Comparison of ENCODE assay signal across 29 cellular contexts in genomic region chr21:44418876-44419230, GRCh38. TPM values are rescaled to one million over a fixed set of nuclear protein-coding genes. Genes with fewer than 3 reads are reported as not detected.
A peak's percentile ranks its signal among the peaks of the same experiment; 100 is the strongest.
DNase-seq lines count a peak whose midpoint lies in the region; ATAC-seq, FAIRE-seq and TF ChIP-seq lines count a peak whose summit lies in the region.
"Had no signal": no experiment of that assay in that cellular context is flagged by ENCODE, and none has a peak within 500 bp of the region (broad histone marks: within the 10 kb centered on the region; RNA-seq: fewer than 3 reads in every experiment).

No MANE protein-coding gene starts in this region.

- in situ Hi-C loops in K562 (cut with MboI), result no loop called here

- H3K36me3 ChIP-seq in right atrium auricular region (no peaks in the 10 kb centered on the region), K562 (ENCODE audit: control insufficient read depth, insufficient read depth, low read length) (no peaks in the 10 kb centered on the region), kidney (ENCODE audit: control insufficient read depth in 1 of 2, insufficient read depth in 2 of 2, low read length in 2 of 2) (no peaks in the 10 kb centered on the region)

- DNase-seq in Right ventricle myocardium superior (peak; percentile 6), right atrium auricular region (ENCODE audit: low spot score) (no peak), K562 (ENCODE audit: extremely low read depth in 1 of 4, low spot score in 3 of 4) (no peak), kidney (peak; percentile 35), ureter (ENCODE audit: low spot score) (peak; percentile 32), cerebellar cortex (ENCODE audit: low spot score) (no peak), WTC11 (ENCODE audit: low spot score) (no peak)
- DNase-seq: DMS 273 treated with DMSO at 0.1 percent for 48 hours, DMS79, EL, GDM1, GM23248, H9, KG1, MM.1S, NCI-H1694, NCI-H2029 treated with DMSO at 0.1 percent for 48 hours, NCI-H2227 treated with DMSO at 0.1 percent for 48 hours, NCI-H510A, NCI-H69, SIG-M5 had no signal

- H3K4me3 ChIP-seq in right atrium auricular region (no peak overlapping the region), K562 (no peak overlapping the region), kidney (ENCODE audit: low read length in 2 of 2) (no peak overlapping the region)
- H3K4me3 ChIP-seq: A549, GM12878, GM23248, SK-N-MC had no signal

- no TSS peak for BruUV-seq in K562 (replicated peaks; lab: Mats Ljungman, UMichigan)

- H2AFZ ChIP-seq in K562 (ENCODE audit: low read depth, low read length), result no peak overlapping the region
- H2AFZ ChIP-seq: GM23248 had no signal

- no peak overlapping the region for H3K4me2 ChIP-seq in K562 (ENCODE audit: insufficient read depth, low read length)
- H3K4me2 ChIP-seq: A549 had no signal

- POLR2A ChIA-PET in K562 (lab: Yijun Ruan, JAX) (no interaction called here), WTC11 (lab: Charles Lee) (no interaction called here)

- no peak for TF ChIP-seq POLR2A in K562 (conservative IDR thresholded peaks at IDR 0.05)

- no peak overlapping the region for H3K27ac Mint-ChIP-seq in WTC11
- H3K27ac Mint-ChIP-seq: B cell, H9 had no signal

- 2% methylated on average over 8 of the region's 8 CpGs for WGBS in K562 (ENCODE audit: insufficient coverage, low coverage, missing lambda C conversion rate)

- peaks cover 15% of the 10 kb centered on the region for H3K9me3 Mint-ChIP-seq in WTC11
- H3K9me3 Mint-ChIP-seq: CD8-positive, alpha-beta memory T cell had no signal

- no peaks in the 10 kb centered on the region for H3K27me3 Mint-ChIP-seq in WTC11 (ENCODE audit: low read depth)
- H3K27me3 Mint-ChIP-seq: B cell; CD8-positive, alpha-beta memory T cell had no signal

- ATAC-seq in Right ventricle myocardium superior (ENCODE audit: poor library complexity), result no peak
- ATAC-seq in K562, result no peak
- no peak for ATAC-seq in WTC11
- ATAC-seq: A549, GM12878, Panc1 had no signal

- FAIRE-seq in K562 (lab: Jason Lieb, UNC) (no peak), kidney (lab: Jason Lieb, UNC) (no peak)
- FAIRE-seq: A549 had no signal

- no peaks in the 10 kb centered on the region for H3K9me1 ChIP-seq in K562 (ENCODE audit: control insufficient read depth, insufficient read depth, low read length)

- H3K9ac ChIP-seq in K562 (ENCODE audit: insufficient read depth in 1 of 2, low read depth in 2 of 2, low read length in 2 of 2), result no peak overlapping the region
- no peak overlapping the region for H3K9ac ChIP-seq in kidney (ENCODE audit: low read length in 2 of 2)
- H3K9ac ChIP-seq: GM23248 had no signal

- H3K36me3 Mint-ChIP-seq in WTC11, result peaks cover 11% of the 10 kb centered on the region; the same call in 1 of the 2 replicates

- no peak overlapping the region for H3K4me3 Mint-ChIP-seq in WTC11
- H3K4me3 Mint-ChIP-seq: B cell, H9 had no signal

- H3K27me3 ChIP-seq in right atrium auricular region (no peaks in the 10 kb centered on the region), K562 (ENCODE audit: control insufficient read depth in 2 of 2, insufficient read depth in 2 of 2, low read length in 2 of 2) (peaks cover 8 to 38% of the 10 kb centered on the region in 2 experiments; a peak in 3 of 5 replicates)

- intact Hi-C loops in Right ventricle myocardium superior (cut with DNase I), result no loop called here
- intact Hi-C loops in K562 (cut with micrococcal nuclease), result no loop called here
- intact Hi-C loops in kidney (cut with DNase I), result no loop called here

- no peaks in the 10 kb centered on the region for H3K4me1 Mint-ChIP-seq in WTC11
- H3K4me1 Mint-ChIP-seq: CD8-positive, alpha-beta memory T cell had no signal

- H3K79me2 ChIP-seq in K562 (ENCODE audit: control insufficient read depth, insufficient read depth, low read length), result no peaks in the 10 kb centered on the region

- no peaks in the 10 kb centered on the region for H3K9me3 ChIP-seq in right atrium auricular region
- H3K9me3 ChIP-seq in K562 (replicated peaks; ENCODE audit: control insufficient read depth, insufficient read depth, low read depth, low read length), result peaks cover 3% of the 10 kb centered on the region
- no peaks in the 10 kb centered on the region for H3K9me3 ChIP-seq in kidney (ENCODE audit: control insufficient read depth in 1 of 2, low read length in 2 of 2)
- H3K9me3 ChIP-seq: A549 had no signal

- CTCF ChIA-PET in K562 (lab: Yijun Ruan, JAX; ENCODE audit: low intra/inter-chr PET ratio) (no interaction called here), WTC11 (lab: Charles Lee) (no interaction called here)

- H3K4me1 ChIP-seq in right atrium auricular region (no peaks in the 10 kb centered on the region), K562 (replicated peaks in 1 of 2; ENCODE audit: control insufficient read depth in 2 of 2, insufficient read depth in 2 of 2, low read length in 2 of 2) (peaks cover 0 to 18% of the 10 kb centered on the region in 2 experiments; a peak in 2 of 5 replicates), kidney (ENCODE audit: control insufficient read depth in 1 of 2, insufficient read depth in 1 of 2, low read depth in 1 of 2, low read length in 2 of 2) (no peaks in the 10 kb centered on the region)
- H3K4me1 ChIP-seq: A549 had no signal

- H3K27ac ChIP-seq in right atrium auricular region (no peak overlapping the region), K562 (ENCODE audit: extremely low read depth, low read depth, low read length) (no peak overlapping the region), kidney (ENCODE audit: low read depth in 2 of 2, low read length in 2 of 2) (no peak overlapping the region)
- H3K27ac ChIP-seq: A549, C4-2B, GM23248, RWPE1, SK-N-MC had no signal

- TF ChIP-seq RAD21 in K562 (CRISPR knock-in tag; conservative IDR thresholded peaks at IDR 0.05 in 1 of 2, IDR thresholded peaks at IDR 0.05 in 1 of 2), result no peak

- TF ChIP-seq CTCF in right atrium auricular region (IDR thresholded peaks at IDR 0.05), result no peak
- no peak for TF ChIP-seq CTCF in K562 (IDR thresholded peaks at IDR 0.05 in 2 of 3, conservative IDR thresholded peaks at IDR 0.05 in 1 of 3; ENCODE audit: insufficient read depth in 2 of 3, low read depth in 1 of 3, low read length in 3 of 3)
- no peak for TF ChIP-seq CTCF in kidney (IDR thresholded peaks at IDR 0.05; ENCODE audit: borderline replicate concordance, extremely low read depth, insufficient read depth)
- TF ChIP-seq CTCF in WTC11 (IDR thresholded peaks at IDR 0.05), result no peak

- no peaks in the 10 kb centered on the region for H4K20me1 ChIP-seq in K562 (replicated peaks; ENCODE audit: control insufficient read depth, insufficient read depth, low read length)

- TF ChIP-seq EP300 in K562 (IDR thresholded peaks at IDR 0.05; ENCODE audit: low read length), result no peak

TF ChIP-seq in K562, 482 proteins besides CTCF, POLR2A, EP300 and RAD21:
- 0 out of 2 replicates have a peak, but pooled peaks have one; percentile 19 for TF ChIP-seq ZNF263 (CRISPR knock-in tag; IDR thresholded peaks at IDR 0.05; ENCODE audit: borderline replicate concordance)
- no peak for TF ChIP-seq ZNF12 (CRISPR knock-in tag; IDR thresholded peaks at IDR 0.05)

TF ChIP-seq in WTC11, 78 proteins besides CTCF, POLR2A, EP300 and RAD21:
- TF ChIP-seq ELF4 (CRISPR knock-in tag; IDR thresholded peaks at IDR 0.05; ENCODE audit: low read depth) (no peak), MYBL2 (CRISPR knock-in tag; IDR thresholded peaks at IDR 0.05) (no peak), JAZF1 (CRISPR knock-in tag; IDR thresholded peaks at IDR 0.05) (no peak), MLX (CRISPR knock-in tag; IDR thresholded peaks at IDR 0.05) (no peak), ZNF396 (CRISPR knock-in tag; IDR thresholded peaks at IDR 0.05; ENCODE audit: borderline replicate concordance) (no peak), TCF7 (CRISPR knock-in tag; IDR thresholded peaks at IDR 0.05; ENCODE audit: low read depth) (no peak)

RNA-seq across cellular contexts. Expression of gene LRRC3, which starts 36.5 kb away (rescaled TPM):
- 2.7 TPM for total RNA-seq in Right ventricle myocardium superior
- 1 to 10 TPM; 1.1 to 1.7 TPM for total RNA-seq in right atrium auricular region
- 0.07 and 0.25 TPM in 2 replicates for total RNA-seq in K562 (2011; cell fraction: chromatin; rRNA removed; ENCODE audit: low replicate concordance)
- total RNA-seq in K562 (2011; cell fraction: nucleolus; rRNA removed), result 0.17 and 0.26 TPM in 2 replicates
- total RNA-seq in K562 (2011; cell fraction: nucleoplasm; rRNA removed), result 0.07 and 0.15 TPM in 2 replicates
- not detected in 2 replicates for total RNA-seq in K562 (2014; rRNA removed)
- total RNA-seq in K562 (2014; rRNA removed; fragmentation: Illumina TruSeq; extraction: Trizol), result not detected in 2 replicates
- total RNA-seq in K562 (2015; rRNA removed; fragmentation: Illumina TruSeq; extraction: Trizol), result not detected in 2 replicates
- 0.04 TPM in 2 replicates for total RNA-seq in K562 (2021)
- 0.03 and 0.04 TPM in 2 replicates for polyA plus RNA-seq in K562 (2011; rRNA removed)
- 0.04 and 0.07 TPM in 2 replicates for polyA plus RNA-seq in K562 (2011; cell fraction: cytosol; rRNA removed)
- 0.03 and 0.04 TPM in 2 replicates for polyA plus RNA-seq in K562 (2011; cell fraction: nucleus; rRNA removed)
- 0.03 and 0.04 TPM in 2 replicates for polyA plus RNA-seq in K562 (2012)
- not detected in 2 replicates for polyA plus RNA-seq in K562 (2014; fragmentation: Illumina TruSeq; extraction: Trizol)
- not detected for polyA plus RNA-seq in K562 (2014; fragmentation: Nextera tagmentation; extraction: Ambion mirVana)
- 0.03 TPM in 1 of 2 replicates, not detected in the other for polyA plus RNA-seq in K562 (2014; rRNA removed)
- polyA minus RNA-seq in K562 (2011; rRNA and poly(A)+ RNA removed), result 0.07 TPM in 1 of 2 replicates, not detected in the other
- not detected in 2 replicates for polyA minus RNA-seq in K562 (2011; cell fraction: cytosol; rRNA and poly(A)+ RNA removed)
- under 0.01 and 0.13 TPM in 2 replicates for polyA minus RNA-seq in K562 (2011; cell fraction: nucleus; rRNA and poly(A)+ RNA removed)
- total RNA-seq in kidney, result 1.4 TPM
- polyA plus RNA-seq in kidney (ENCODE audit: insufficient read depth, low read depth, low replicate concordance), result 0.60 TPM
- total RNA-seq in ureter, result 3.8 TPM
- 4.4 to 5.7 TPM (median 4.7 TPM) in 3 replicates for total RNA-seq in WTC11 (2021)

Comparison
In these comparisons a context has a peak if more than half of its experiments do, and no peak if none do; other contexts are left out.
1. DNase-seq: peak in Right ventricle myocardium superior (single experiment), kidney (single experiment) and ureter (single experiment); none in right atrium auricular region (single experiment), K562 (0 of 4), cerebellar cortex (single experiment) and WTC11 (single experiment).